In the genomic region with DNA sequence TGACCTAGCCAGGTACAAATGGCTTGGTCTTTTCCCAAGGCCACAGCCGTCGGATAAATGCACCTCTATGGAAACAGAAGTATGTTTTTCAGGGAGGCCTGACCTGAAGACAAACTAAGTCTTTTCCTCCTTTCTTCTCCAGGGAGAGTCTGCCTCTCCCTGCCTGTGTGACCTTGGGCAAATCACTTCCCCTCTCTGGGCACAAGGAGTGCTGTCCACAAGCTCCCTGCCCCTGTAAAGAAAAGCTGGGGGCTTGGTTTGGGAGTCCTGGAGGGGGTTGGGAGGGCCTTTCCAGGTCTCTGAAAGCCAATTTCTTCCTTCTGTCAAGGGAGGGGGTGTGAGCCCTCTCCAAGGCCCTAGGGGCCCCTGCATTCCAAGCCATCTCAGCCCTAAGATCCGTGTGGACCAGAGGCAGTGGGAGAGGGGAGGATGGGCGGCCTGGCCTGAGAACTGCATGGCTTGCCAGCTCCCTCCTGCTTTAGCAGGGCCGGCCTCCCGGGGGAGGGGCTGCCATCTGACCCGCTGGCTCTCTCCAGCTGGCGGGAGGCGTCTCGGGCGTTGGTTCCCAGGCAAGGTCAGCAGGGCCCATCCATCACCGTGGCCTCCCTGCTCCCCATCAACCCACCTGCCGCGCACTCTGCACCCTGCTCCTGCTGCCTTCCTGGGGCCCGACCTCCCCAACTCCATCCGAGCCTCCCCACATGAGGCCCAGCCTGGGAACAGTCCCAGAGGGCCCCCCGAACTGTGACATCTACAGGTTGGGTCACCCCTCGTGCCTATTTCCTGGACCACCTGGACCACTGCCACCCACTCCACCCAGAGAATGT, we compare ENCODE assay signal across 13 cellular contexts.
DNase-seq lines count a peak whose midpoint lies in the region; ATAC-seq, FAIRE-seq and TF ChIP-seq lines count a peak whose summit lies in the region.
"Had no signal": no experiment of that assay in that cellular context is flagged by ENCODE, and none has a peak within 500 bp of the region (broad histone marks: within the 10 kb centered on the region; RNA-seq: fewer than 3 reads in every experiment).

No MANE protein-coding gene starts in this region.

- H3K27ac ChIP-seq in coronary artery (peak overlapping the region; percentile 33 to 64), liver (ENCODE audit: low read depth in 1 of 2, low read length in 2 of 2) (no peak overlapping the region), gastrocnemius medialis (no peak overlapping the region)

- TF ChIP-seq CTCF in coronary artery (IDR thresholded peaks at IDR 0.05) (no peak), liver (IDR thresholded peaks at IDR 0.05; ENCODE audit: low read depth, low read length, missing input control) (no peak), gastrocnemius medialis (IDR thresholded peaks at IDR 0.05 in 4 of 5, conservative IDR thresholded peaks at IDR 0.05 in 1 of 5) (no peak)

- peak; percentile 52 for TF ChIP-seq EP300 in Ishikawa (IDR thresholded peaks at IDR 0.05; ENCODE audit: borderline replicate concordance)

- FAIRE-seq in urothelium cell line (lab: Jason Lieb, UNC) (no peak), HTR-8/SVneo (lab: Jason Lieb, UNC) (no peak)

- TF ChIP-seq RAD21 in Ishikawa (IDR thresholded peaks at IDR 0.05; ENCODE audit: low read depth): no peak; the same call in 1 of the 2 replicates
- TF ChIP-seq RAD21 in liver (IDR thresholded peaks at IDR 0.05): no peak

- peak; percentile 81 for DNase-seq in coronary artery (ENCODE audit: low spot score)
- DNase-seq in gastrocnemius medialis: peak in 1 of 2 donors; percentile 49
- no peak for DNase-seq in urothelium cell line (ENCODE audit: low spot score)
- no peak for DNase-seq in HTR-8/SVneo (ENCODE audit: insufficient read length, low spot score)
- DNase-seq in NAMALWA (ENCODE audit: low spot score): no peak
- DNase-seq: CD8-positive, alpha-beta T cell; NCI-H1092; NCI-H526; stimulated activated CD4-positive, alpha-beta T cell treated with anti-CD3 and anti-CD28 coated beads, Interleukin-15, amount 100 ng/mL, for 24 hours; T-cell had no signal

- 80% methylated on average over 18 of the region's 18 CpGs for WGBS in liver

- peaks cover 2 to 8% (median 4%) of the 10 kb centered on the region in 4 donors for H3K4me1 ChIP-seq in liver (ENCODE audit: control insufficient read depth in 4 of 4, insufficient read depth in 4 of 4, low read length in 3 of 4)
- H3K4me1 ChIP-seq in gastrocnemius medialis: peaks cover 14 to 16% of the 10 kb centered on the region in 2 donors

- H3K9me3 ChIP-seq in liver (ENCODE audit: control insufficient read depth in 4 of 4, low read length in 3 of 4): no peaks in the 10 kb centered on the region
- no peaks in the 10 kb centered on the region for H3K9me3 ChIP-seq in gastrocnemius medialis

- ATAC-seq in gastrocnemius medialis (peak; percentile 35 to 37), GM21367 (IDR thresholded peaks at IDR 0.05; ENCODE audit: unreplicated experiment) (no peak)
- ATAC-seq: CD8-positive, alpha-beta T cell; T-cell had no signal

- H3K27me3 ChIP-seq in liver (ENCODE audit: control insufficient read depth in 4 of 4, insufficient read depth in 4 of 4, low read length in 3 of 4) (no peaks in the 10 kb centered on the region), gastrocnemius medialis (no peaks in the 10 kb centered on the region)

- intact Hi-C loops in gastrocnemius medialis (cut with DNase I; ENCODE audit: low total_unique reads): no loop called here

- H3K36me3 ChIP-seq in liver (ENCODE audit: control insufficient read depth in 4 of 4, insufficient read depth in 3 of 4, low read depth in 1 of 4, low read length in 3 of 4): no peaks in the 10 kb centered on the region
- H3K36me3 ChIP-seq in gastrocnemius medialis: no peaks in the 10 kb centered on the region

- TF ChIP-seq POLR2A in gastrocnemius medialis (IDR thresholded peaks at IDR 0.05): no peak

- H3K4me3 ChIP-seq in coronary artery: no peak overlapping the region
- H3K4me3 ChIP-seq in liver (ENCODE audit: low read depth in 1 of 3, low read length in 3 of 3): no peak overlapping the region
- no peak overlapping the region for H3K4me3 ChIP-seq in gastrocnemius medialis

- no peak overlapping the region for H3K9ac ChIP-seq in liver (ENCODE audit: low read depth in 1 of 2, low read length in 2 of 2)

- in situ Hi-C loops in gastrocnemius medialis (cut with MboI; ENCODE audit: low sequenced_read_pairs in 4 of 4): no loop called here

TF ChIP-seq in Ishikawa, 13 proteins besides CTCF, POLR2A, EP300 and RAD21:
- TF ChIP-seq FOXM1 (IDR thresholded peaks at IDR 0.05; ENCODE audit: borderline replicate concordance, low read depth): no peak
- TF ChIP-seq NFIC (IDR thresholded peaks at IDR 0.05): peak; percentile 50
- no peak for TF ChIP-seq CREB1 (IDR thresholded peaks at IDR 0.05; ENCODE audit: low read depth)
- no peak; the same call in 1 of the 2 replicates for TF ChIP-seq TCF12 (IDR thresholded peaks at IDR 0.05; ENCODE audit: low read depth)

TF ChIP-seq in liver, 16 proteins besides CTCF, POLR2A, EP300 and RAD21:
- peak; percentile 46 for TF ChIP-seq NR2F2 (IDR thresholded peaks at IDR 0.05)
- TF ChIP-seq, protein P1, sequence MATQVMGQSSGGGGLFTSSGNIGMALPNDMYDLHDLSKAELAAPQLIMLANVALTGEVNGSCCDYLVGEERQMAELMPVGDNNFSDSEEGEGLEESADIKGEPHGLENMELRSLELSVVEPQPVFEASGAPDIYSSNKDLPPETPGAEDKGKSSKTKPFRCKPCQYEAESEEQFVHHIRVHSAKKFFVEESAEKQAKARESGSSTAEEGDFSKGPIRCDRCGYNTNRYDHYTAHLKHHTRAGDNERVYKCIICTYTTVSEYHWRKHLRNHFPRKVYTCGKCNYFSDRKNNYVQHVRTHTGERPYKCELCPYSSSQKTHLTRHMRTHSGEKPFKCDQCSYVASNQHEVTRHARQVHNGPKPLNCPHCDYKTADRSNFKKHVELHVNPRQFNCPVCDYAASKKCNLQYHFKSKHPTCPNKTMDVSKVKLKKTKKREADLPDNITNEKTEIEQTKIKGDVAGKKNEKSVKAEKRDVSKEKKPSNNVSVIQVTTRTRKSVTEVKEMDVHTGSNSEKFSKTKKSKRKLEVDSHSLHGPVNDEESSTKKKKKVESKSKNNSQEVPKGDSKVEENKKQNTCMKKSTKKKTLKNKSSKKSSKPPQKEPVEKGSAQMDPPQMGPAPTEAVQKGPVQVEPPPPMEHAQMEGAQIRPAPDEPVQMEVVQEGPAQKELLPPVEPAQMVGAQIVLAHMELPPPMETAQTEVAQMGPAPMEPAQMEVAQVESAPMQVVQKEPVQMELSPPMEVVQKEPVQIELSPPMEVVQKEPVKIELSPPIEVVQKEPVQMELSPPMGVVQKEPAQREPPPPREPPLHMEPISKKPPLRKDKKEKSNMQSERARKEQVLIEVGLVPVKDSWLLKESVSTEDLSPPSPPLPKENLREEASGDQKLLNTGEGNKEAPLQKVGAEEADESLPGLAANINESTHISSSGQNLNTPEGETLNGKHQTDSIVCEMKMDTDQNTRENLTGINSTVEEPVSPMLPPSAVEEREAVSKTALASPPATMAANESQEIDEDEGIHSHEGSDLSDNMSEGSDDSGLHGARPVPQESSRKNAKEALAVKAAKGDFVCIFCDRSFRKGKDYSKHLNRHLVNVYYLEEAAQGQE (IDR thresholded peaks at IDR 0.05): no peak

Comparison
In these comparisons a context has a peak if more than half of its experiments do, and no peak if none do; other contexts are left out.
1. H3K27ac ChIP-seq: peak in coronary artery (2 of 2); none in liver (0 of 2) and gastrocnemius medialis (0 of 4).